In genomic region chr4:69832326-69833030, GRCh38 we compare ENCODE assay signal across 10 cellular contexts. TPM values are rescaled to one million over a fixed set of nuclear protein-coding genes. Genes with fewer than 3 reads are reported as not detected.
DNase-seq lines count a peak whose midpoint lies in the region; ATAC-seq and TF ChIP-seq lines count a peak whose summit lies in the region.
"Had no signal": no experiment of that assay in that cellular context is flagged by ENCODE, and none has a peak within 500 bp of the region (broad histone marks: within the 10 kb centered on the region; RNA-seq: fewer than 3 reads in every experiment).

No MANE protein-coding gene starts in this region.

- DNase-seq in Peyer's patch (peak in 2 of 3 donors; percentile 80 to 82), mucosa of gallbladder (ENCODE audit: low spot score) (peak; percentile 61), NCI-H524 treated with DMSO at 0.1 percent for 48 hours (lab: John Stamatoyannopoulos, UW) (no peak), NCI-H82 (lab: John Stamatoyannopoulos, UW) (no peak), NCI-H2196 treated with DMSO at 0.1 percent for 48 hours (lab: John Stamatoyannopoulos, UW; ENCODE audit: unreplicated experiment) (no peak), tibial nerve (ENCODE audit: low spot score in 2 of 2) (no peak)
- DNase-seq: HFFc6 had no signal

- TF ChIP-seq EP300 in tibial nerve (IDR thresholded peaks at IDR 0.05), result no peak

- WGBS in tibial nerve, 2 donors, result 78 to 83% methylated on average over 10 of the region's 10 CpGs

- no peak for TF ChIP-seq POLR2A in GM18505 (IDR thresholded peaks at IDR 0.05; ENCODE audit: borderline replicate concordance, extremely low read depth, insufficient read depth, insufficient read length)
- TF ChIP-seq POLR2A in Peyer's patch (IDR thresholded peaks at IDR 0.05), result peak in 1 of 2 donors; percentile 30
- no peak for TF ChIP-seq POLR2A in tibial nerve (IDR thresholded peaks at IDR 0.05)

- peaks cover 0 to 28% (median 0%) of the 10 kb centered on the region in 4 donors for H3K4me1 ChIP-seq in Peyer's patch
- peaks cover 0 to 5% (median 0%) of the 10 kb centered on the region in 4 donors for H3K4me1 ChIP-seq in tibial nerve

- ATAC-seq in GM18505 (IDR thresholded peaks at IDR 0.05; ENCODE audit: unreplicated experiment) (peak; percentile 36), HG02840 (IDR thresholded peaks at IDR 0.05; ENCODE audit: low FRiP score, unreplicated experiment) (peak; percentile 57)

- H3K27me3 ChIP-seq in Peyer's patch (no peaks in the 10 kb centered on the region), tibial nerve (no peaks in the 10 kb centered on the region)

- TF ChIP-seq CTCF in Peyer's patch (IDR thresholded peaks at IDR 0.05) (no peak), tibial nerve (IDR thresholded peaks at IDR 0.05) (no peak)

- peak overlapping the region in 2 of 4 donors; percentile 42 to 49 for H3K4me3 ChIP-seq in Peyer's patch
- no peak overlapping the region for H3K4me3 ChIP-seq in tibial nerve

- H3K36me3 ChIP-seq in Peyer's patch, result no peaks in the 10 kb centered on the region
- no peaks in the 10 kb centered on the region for H3K36me3 ChIP-seq in tibial nerve

- H3K9me3 ChIP-seq in Peyer's patch (no peaks in the 10 kb centered on the region), tibial nerve (no peaks in the 10 kb centered on the region)

- H3K27ac ChIP-seq in Peyer's patch (peak overlapping the region in 3 of 4 donors; percentile 64 to 92 (median 87)), tibial nerve (peak overlapping the region in 1 of 4 donors; percentile 56)

RNA-seq across cellular contexts. Expression of gene SULT1E1, which starts 27.5 kb away (rescaled TPM):
- 10 to 100 TPM in 3 of 4 donors, 1 to 10 TPM in 1; 8.3 to 67.3 (median 44.1) TPM for total RNA-seq in Peyer's patch
- 0.29 TPM for total RNA-seq in mucosa of gallbladder
- not detected for total RNA-seq in tibial nerve
- total RNA-seq: HFFc6, myocyte had no signal

Comparison
In these comparisons a context has a peak if more than half of its experiments do, and no peak if none do; other contexts are left out.
1. DNase-seq: peak in Peyer's patch (2 of 3) and mucosa of gallbladder (single experiment); none in NCI-H524 treated with DMSO at 0.1 percent for 48 hours (single experiment), NCI-H82 (single experiment), NCI-H2196 treated with DMSO at 0.1 percent for 48 hours (single experiment) and tibial nerve (0 of 2).